Comparison of ENCODE assay signal across 8 cellular contexts in the genomic region with DNA sequence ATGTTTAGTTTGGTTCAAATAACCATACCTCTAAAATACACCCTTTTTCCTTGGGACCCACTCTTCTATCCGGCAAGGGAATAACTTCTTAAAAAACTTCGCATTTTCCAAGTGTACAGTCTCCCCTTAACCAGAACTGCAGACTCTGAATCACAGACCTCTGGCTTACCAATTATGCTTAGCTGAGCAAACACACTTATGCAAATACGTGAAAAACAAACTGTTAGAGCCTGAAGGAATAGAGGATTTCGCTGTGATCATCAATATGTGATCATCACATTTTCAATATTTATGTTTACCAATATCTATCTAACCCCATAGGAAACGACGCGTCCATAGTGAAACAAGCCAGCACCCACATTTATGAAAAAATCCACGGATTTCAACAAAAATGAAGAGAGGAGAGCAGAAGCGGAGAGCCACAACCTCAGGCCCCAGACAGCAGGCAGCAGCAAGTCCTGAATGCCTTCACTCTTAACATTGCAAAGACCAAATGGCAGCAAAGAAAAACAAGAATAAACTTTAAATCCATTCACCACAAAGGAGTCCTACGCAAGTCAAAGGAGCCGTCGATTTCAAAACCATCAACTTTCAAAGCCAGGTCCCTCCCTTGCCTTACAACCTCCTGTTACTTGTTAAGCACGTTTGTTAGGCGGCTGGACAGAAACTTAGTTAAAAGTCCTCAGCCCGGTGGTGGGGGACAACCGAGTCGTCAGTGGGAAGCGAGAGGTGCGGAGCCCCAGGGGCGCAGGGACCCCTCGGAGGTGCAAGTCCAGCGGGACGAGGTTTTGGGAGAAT. TPM values are rescaled to one million over a fixed set of nuclear protein-coding genes. Genes with fewer than 3 reads are reported as not detected.
A peak's percentile ranks its signal among the peaks of the same experiment; 100 is the strongest.
DNase-seq lines count a peak whose midpoint lies in the region; ATAC-seq and TF ChIP-seq lines count a peak whose summit lies in the region.

No MANE protein-coding gene starts in this region.

- peak overlapping the region; percentile 81 to 98 for H3K27ac ChIP-seq in breast epithelium
- H3K27ac ChIP-seq in left lung, result peak overlapping the region; percentile 81 to 83
- H3K27ac ChIP-seq in thymus (ENCODE audit: low read depth), result peak overlapping the region; percentile 85

- WGBS in thymus, result 24% methylated on average over 23 of the region's 23 CpGs

- H3K36me3 Mint-ChIP-seq in T-helper 2 cell treated with Interferon-gamma antibody and Interleukin-4, amounts not matched to agents 5 μg/mL and 100 μg/mL, for 36 hours (ENCODE audit: low read depth), result no peaks in the 10 kb centered on the region

- H3K4me1 ChIP-seq in breast epithelium (peaks cover 0 to 14% of the 10 kb centered on the region in 2 donors), left lung (peaks cover 0 to 26% of the 10 kb centered on the region in 2 donors), thymus (ENCODE audit: control insufficient read depth, insufficient read depth, low read length) (peaks cover 2% of the 10 kb centered on the region)

- H3K4me1 Mint-ChIP-seq in T-helper 2 cell treated with Interferon-gamma antibody and Interleukin-4, amounts not matched to agents 5 μg/mL and 100 μg/mL, for 36 hours (ENCODE audit: low read depth), result peaks cover 12% of the 10 kb centered on the region

- H3K36me3 ChIP-seq in breast epithelium (no peaks in the 10 kb centered on the region), left lung (no peaks in the 10 kb centered on the region), thymus (ENCODE audit: control insufficient read depth, insufficient read depth) (no peaks in the 10 kb centered on the region)

- no peak for DNase-seq in T-helper 2 cell treated with Interferon-gamma antibody and Interleukin-4, amounts not matched to agents 5 μg/mL and 100 μg/mL, for 36 hours (ENCODE audit: low spot score)
- DNase-seq in T-helper 2 cell (no peak), breast epithelium (ENCODE audit: low spot score in 2 of 2) (no peak), left lung (no peak), T-helper 9 cell (no peak), NCI-H2029 (lab: John Stamatoyannopoulos, UW) (no peak)
- DNase-seq in stimulated activated CD4-positive, alpha-beta T cell treated with anti-CD3 and anti-CD28 coated beads, Interleukin-12 subunit alpha, Interleukin-12 subunit beta, amount 100 ng/mL, for 4 hours, result no peak

- peak overlapping the region; percentile 77 to 92 (median 90) for H3K4me3 ChIP-seq in breast epithelium
- H3K4me3 ChIP-seq in left lung, result peak overlapping the region; percentile 61 to 72
- H3K4me3 ChIP-seq in thymus (ENCODE audit: low read length), result peak overlapping the region; percentile 52

- TF ChIP-seq POLR2A in breast epithelium (IDR thresholded peaks at IDR 0.05), result no peak

- peak overlapping the region; percentile 22 for H3K4me3 Mint-ChIP-seq in T-helper 2 cell treated with Interferon-gamma antibody and Interleukin-4, amounts not matched to agents 5 μg/mL and 100 μg/mL, for 36 hours

- ATAC-seq in left lung, result peak; percentile 35

- H3K27ac Mint-ChIP-seq in T-helper 2 cell treated with Interferon-gamma antibody and Interleukin-4, amounts not matched to agents 5 μg/mL and 100 μg/mL, for 36 hours, result no peak overlapping the region

- H3K27me3 ChIP-seq in breast epithelium (no peaks in the 10 kb centered on the region), left lung (peaks cover 0 to 65% of the 10 kb centered on the region in 2 donors), thymus (ENCODE audit: control insufficient read depth, insufficient read depth) (peaks cover 32% of the 10 kb centered on the region)

- peaks cover 59% of the 10 kb centered on the region for H3K27me3 Mint-ChIP-seq in T-helper 2 cell treated with Interferon-gamma antibody and Interleukin-4, amounts not matched to agents 5 μg/mL and 100 μg/mL, for 36 hours (ENCODE audit: low read depth)

- TF ChIP-seq CTCF in breast epithelium (IDR thresholded peaks at IDR 0.05), result no peak
- TF ChIP-seq CTCF in left lung (IDR thresholded peaks at IDR 0.05), result no peak

- no peaks in the 10 kb centered on the region for H3K9me3 Mint-ChIP-seq in T-helper 2 cell treated with Interferon-gamma antibody and Interleukin-4, amounts not matched to agents 5 μg/mL and 100 μg/mL, for 36 hours

- intact Hi-C loops in breast epithelium (cut with DNase I; ENCODE audit: low total_unique reads), result loop anchor here (5.0 kb wide), 1 partner anchor 150 kb away; no protein-coding TSS in a partner anchor
- intact Hi-C loops in left lung (cut with DNase I), result no loop called here

- no peaks in the 10 kb centered on the region for H3K9me3 ChIP-seq in breast epithelium
- no peaks in the 10 kb centered on the region for H3K9me3 ChIP-seq in left lung
- no peaks in the 10 kb centered on the region for H3K9me3 ChIP-seq in thymus (ENCODE audit: control insufficient read depth)

RNA-seq across cellular contexts. Expression of a gene that starts 1.1 kb away (rescaled TPM):
- total RNA-seq in breast epithelium (100 to 1,000 TPM in 1 of 3 donors, 10 to 100 TPM in 2; 24.6 to 138 (median 79.3) TPM), left lung (10 to 100 TPM; 23.3 to 40.5 TPM)
- polyA plus RNA-seq in thymus, result 9.3 TPM
